Comparison of ENCODE assay signal across 24 cellular contexts in the genomic region with DNA sequence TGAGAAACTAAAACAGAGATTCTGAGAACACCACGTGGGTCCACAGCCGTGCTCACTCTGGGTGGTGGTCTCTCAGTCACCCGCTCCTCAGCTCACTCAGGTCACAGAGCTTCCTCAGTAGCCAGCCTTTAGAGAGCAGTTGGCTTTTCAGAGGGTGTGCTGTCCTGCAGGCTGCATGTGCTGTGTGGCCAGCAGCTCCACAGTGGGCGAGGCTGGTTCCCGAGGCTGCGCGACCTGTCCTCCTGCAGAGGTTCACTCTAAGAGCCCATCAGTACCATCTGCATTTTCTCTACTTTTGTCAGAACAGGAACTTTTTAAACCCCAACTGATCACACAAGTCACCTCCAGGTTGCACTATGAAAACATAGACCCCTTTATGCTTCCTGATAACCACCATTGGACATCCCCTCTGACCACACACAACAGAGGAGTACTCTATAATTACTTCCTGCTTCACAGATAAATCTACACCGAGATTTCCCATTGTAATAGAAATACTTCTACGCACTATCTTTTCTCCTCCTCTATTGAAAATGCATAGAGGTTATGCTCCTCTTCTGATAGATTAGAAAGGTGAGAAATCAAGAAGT.
DNase-seq lines count a peak whose midpoint lies in the region; ATAC-seq, FAIRE-seq and TF ChIP-seq lines count a peak whose summit lies in the region.
"Had no signal": no experiment of that assay in that cellular context is flagged by ENCODE, and none has a peak within 500 bp of the region (broad histone marks: within the 10 kb centered on the region; RNA-seq: fewer than 3 reads in every experiment).

No MANE protein-coding gene starts in this region.

- H3K79me1 ChIP-seq in neuronal stem cell (ENCODE audit: low read depth, low read length) = no peaks in the 10 kb centered on the region

- no peak overlapping the region for H3K23ac ChIP-seq in neuronal stem cell (ENCODE audit: low read depth, low read length, poor library complexity)

- peak overlapping the region; percentile 6 for H2BK15ac ChIP-seq in neuronal stem cell (ENCODE audit: low read length)

- H3K4ac ChIP-seq in neuronal stem cell (ENCODE audit: low read length) = peak overlapping the region; percentile 53

- H3K27me3 ChIP-seq in neuronal stem cell (ENCODE audit: control insufficient read depth in 3 of 3, insufficient read depth in 3 of 3, low read depth in 1 of 3, low read length in 3 of 3) = no peaks in the 10 kb centered on the region
- H3K27me3 ChIP-seq in pancreas = no peaks in the 10 kb centered on the region
- H3K27me3 ChIP-seq: SJSA1, thyroid gland had no signal

- H3K27ac ChIP-seq in neuronal stem cell (replicated peaks; ENCODE audit: low read length) (no peak overlapping the region), pancreas (no peak overlapping the region)
- H3K27ac ChIP-seq: SJSA1, skin epidermis, thyroid gland had no signal

- no peak overlapping the region for H3K14ac ChIP-seq in neuronal stem cell (ENCODE audit: low read length)

- no peak for TF ChIP-seq CTCF in pancreas (IDR thresholded peaks at IDR 0.05)

- H3K27me3 Mint-ChIP-seq in activated naive CD8-positive, alpha-beta T cell treated with anti-CD3 and anti-CD28 coated beads, Interleukin-2, amount 50 U/mL, for 24 hours = no peaks in the 10 kb centered on the region

- H3K9me3 Mint-ChIP-seq in activated naive CD8-positive, alpha-beta T cell treated with anti-CD3 and anti-CD28 coated beads, Interleukin-2, amount 50 U/mL, for 24 hours = no peaks in the 10 kb centered on the region
- H3K9me3 Mint-ChIP-seq: stimulated activated naive B cell treated with anti-CD40 and anti-IgM and Interleukin-4, amounts not matched to agents 10 μg/mL and 1 μg/mL and 100 μg/mL, for 72 hours had no signal

- H3K4me1 Mint-ChIP-seq in activated naive CD8-positive, alpha-beta T cell treated with anti-CD3 and anti-CD28 coated beads, Interleukin-2, amount 50 U/mL, for 24 hours = peaks cover 5% of the 10 kb centered on the region

- no peak overlapping the region for H3K4me3 Mint-ChIP-seq in activated naive CD8-positive, alpha-beta T cell treated with anti-CD3 and anti-CD28 coated beads, Interleukin-2, amount 50 U/mL, for 24 hours
- H3K4me3 Mint-ChIP-seq: stimulated activated naive B cell treated with anti-CD40 and anti-IgM and Interleukin-4, amounts not matched to agents 10 μg/mL and 1 μg/mL and 100 μg/mL, for 72 hours had no signal

- no peak for FAIRE-seq in pancreas (lab: Jason Lieb, UNC)
- FAIRE-seq: bronchial epithelial cell, RCC 7860 had no signal

- H3K4me1 ChIP-seq in neuronal stem cell (ENCODE audit: control insufficient read depth in 2 of 2, insufficient read depth in 1 of 2, low read depth in 1 of 2, low read length in 2 of 2) (no peaks in the 10 kb centered on the region), pancreas (no peaks in the 10 kb centered on the region)
- H3K4me1 ChIP-seq: SJSA1, thyroid gland had no signal

- H3K36me3 ChIP-seq in neuronal stem cell (replicated peaks in 1 of 2; ENCODE audit: control insufficient read depth in 2 of 2, insufficient read depth in 2 of 2, low read length in 2 of 2) (no peaks in the 10 kb centered on the region), pancreas (no peaks in the 10 kb centered on the region)
- H3K36me3 ChIP-seq: SJSA1, thyroid gland had no signal

- no CpG with 5 or more reads among the region's 9 CpGs for WGBS in neuronal stem cell (ENCODE audit: extremely low coverage in 2 of 2, insufficient read length in 2 of 2, insufficient replicate concordance in 1 of 2), 2 donors
- 80 to 82% methylated on average over 9 of the region's 9 CpGs for WGBS in pancreas, 2 donors

- no peak overlapping the region for H3K27ac Mint-ChIP-seq in activated naive CD8-positive, alpha-beta T cell treated with anti-CD3 and anti-CD28 coated beads, Interleukin-2, amount 50 U/mL, for 24 hours

- H4K8ac ChIP-seq in neuronal stem cell (ENCODE audit: low read depth, low read length) = no peak overlapping the region

- no peak overlapping the region for H2BK120ac ChIP-seq in neuronal stem cell (ENCODE audit: low read depth, low read length)

- no peak overlapping the region for H2BK12ac ChIP-seq in neuronal stem cell (ENCODE audit: low read length)

- no peak overlapping the region for H3K18ac ChIP-seq in neuronal stem cell (ENCODE audit: low read length)

- no peak overlapping the region for H2AFZ ChIP-seq in neuronal stem cell (ENCODE audit: low read length)

- H4K91ac ChIP-seq in neuronal stem cell (ENCODE audit: low read depth, low read length, poor library complexity) = no peak overlapping the region

- H3K4me3 ChIP-seq in neuronal stem cell (ENCODE audit: low read length in 2 of 2) (no peak overlapping the region), pancreas (no peak overlapping the region)
- H3K4me3 ChIP-seq: K562, SJSA1, skin epidermis, thyroid gland had no signal

- DNase-seq in neuronal stem cell (ENCODE audit: low spot score) (no peak), NCI-H2227 (lab: John Stamatoyannopoulos, UW; ENCODE audit: unreplicated experiment) (no peak), pancreas (no peak)
- DNase-seq in activated naive CD8-positive, alpha-beta T cell treated with anti-CD3 and anti-CD28 coated beads, Interleukin-2, amount 50 U/mL, for 24 hours = no peak
- DNase-seq: activated CD4-positive, alpha-beta T cell treated with anti-CD3 and anti-CD28 coated beads for 48 hours; activated naive CD4-positive, alpha-beta T cell; amygdala; DMS153; GDM1; glutamatergic neuron; MM.1S; NCI-H1436; NCI-H2107; NCI-H510A treated with DMSO at 0.1 percent for 48 hours; stimulated activated naive B cell treated with anti-CD40 and anti-IgM and Interleukin-4, amounts not matched to agents 10 μg/mL and 1 μg/mL and 100 μg/mL, for 72 hours; thyroid gland had no signal

- H2AK5ac ChIP-seq in neuronal stem cell (ENCODE audit: low read depth, low read length) = peak overlapping the region; percentile 59

- H3K9me3 ChIP-seq in neuronal stem cell (replicated peaks in 1 of 2; ENCODE audit: control insufficient read depth in 2 of 2, insufficient read depth in 1 of 2, low read depth in 1 of 2, low read length in 2 of 2) = peaks cover 0 to under 1% of the 10 kb centered on the region in 2 donors
- no peaks in the 10 kb centered on the region for H3K9me3 ChIP-seq in pancreas
- H3K9me3 ChIP-seq: SJSA1, thyroid gland had no signal

- H3K36me3 Mint-ChIP-seq in activated naive CD8-positive, alpha-beta T cell treated with anti-CD3 and anti-CD28 coated beads, Interleukin-2, amount 50 U/mL, for 24 hours (ENCODE audit: low read depth) = no peaks in the 10 kb centered on the region
- H3K36me3 Mint-ChIP-seq: stimulated activated naive B cell treated with anti-CD40 and anti-IgM and Interleukin-4, amounts not matched to agents 10 μg/mL and 1 μg/mL and 100 μg/mL, for 72 hours had no signal

- peak; percentile 58 for ATAC-seq in GM18517 (IDR thresholded peaks at IDR 0.05; ENCODE audit: unreplicated experiment)
- peak; percentile 29 for ATAC-seq in GM21737 (IDR thresholded peaks at IDR 0.05; ENCODE audit: unreplicated experiment)
- peak; percentile 57 for ATAC-seq in HG03520 (IDR thresholded peaks at IDR 0.05; ENCODE audit: unreplicated experiment)
- ATAC-seq in activated naive CD8-positive, alpha-beta T cell treated with anti-CD3 and anti-CD28 coated beads, Interleukin-2, amount 50 U/mL, for 24 hours = no peak
- no peak for ATAC-seq in pancreas

- H3K4me2 ChIP-seq in neuronal stem cell (ENCODE audit: insufficient read depth, low read length, poor library complexity, severe bottlenecking) = no peak overlapping the region

- H3K9ac ChIP-seq in neuronal stem cell (ENCODE audit: low read depth, low read length, poor library complexity) = no peak overlapping the region

- intact Hi-C loops in pancreas (cut with DNase I) = no loop called here

- H2BK5ac ChIP-seq in neuronal stem cell (ENCODE audit: low read length) = no peak overlapping the region

Comparison
In these comparisons a context has a peak if more than half of its experiments do, and no peak if none do; other contexts are left out.
1. ATAC-seq: peak in GM18517 (single experiment), GM21737 (single experiment) and HG03520 (single experiment); none in activated naive CD8-positive, alpha-beta T cell treated with anti-CD3 and anti-CD28 coated beads, Interleukin-2, amount 50 U/mL, for 24 hours (single experiment) and pancreas (0 of 4).